Comparison of ENCODE assay signal across 17 cellular contexts in genomic region chr11:68609761-68610160, GRCh38.
DNase-seq lines count a peak whose midpoint lies in the region; ATAC-seq and TF ChIP-seq lines count a peak whose summit lies in the region.
"Had no signal": no experiment of that assay in that cellular context is flagged by ENCODE, and none has a peak within 500 bp of the region (broad histone marks: within the 10 kb centered on the region; RNA-seq: fewer than 3 reads in every experiment).

No MANE protein-coding gene starts in this region.

- H3K27me3 ChIP-seq in mesendoderm (ENCODE audit: insufficient read depth, low read length, poor library complexity) = no peaks in the 10 kb centered on the region
- H3K27me3 ChIP-seq in SK-N-SH (ENCODE audit: insufficient read depth) = no peaks in the 10 kb centered on the region
- H3K27me3 ChIP-seq: Peyer's patch had no signal

- 0 out of 2 replicates have a peak, but pooled peaks have one; percentile 17 for ATAC-seq in WTC11

- H3K27ac ChIP-seq in mesendoderm (ENCODE audit: low read depth, low read length) (peak overlapping the region; percentile 0), SK-N-SH (ENCODE audit: low read depth in 2 of 2, low read length in 1 of 2) (peak overlapping the region in 1 of 2 experiments; percentile 22; a peak in 1 of 4 replicates)
- H3K27ac ChIP-seq: Peyer's patch had no signal

- POLR2A ChIA-PET in activated CD4-positive, alpha-beta T cell treated with anti-CD3 and anti-CD28 coated beads, Interleukin-2, amount 10 ng/mL, durations not matched to agents 7 days and 5 days (lab: Charles Lee) = interaction anchor here (0.6 kb wide), 1 partner anchor 117 kb away, joined by 4 read pairs; no protein-coding TSS in a partner anchor
- POLR2A ChIA-PET in WTC11 (lab: Charles Lee) = no interaction called here
- POLR2A ChIA-PET in SK-N-SH (lab: Yijun Ruan, JAX) = no interaction called here

- no peak overlapping the region for H2BK120ac ChIP-seq in mesendoderm (ENCODE audit: low read depth, low read length)

- H3K4ac ChIP-seq in mesendoderm (ENCODE audit: low read depth, low read length) = no peak overlapping the region

- H2AK5ac ChIP-seq in mesendoderm (ENCODE audit: low read length) = no peak overlapping the region

- H3K4me2 ChIP-seq in mesendoderm (ENCODE audit: low read length) (no peak overlapping the region), SK-N-SH (no peak overlapping the region)

- H4K8ac ChIP-seq in mesendoderm (ENCODE audit: low read depth, low read length) = no peak overlapping the region

- H3K27ac Mint-ChIP-seq in activated CD4-positive, alpha-beta T cell treated with anti-CD3 and anti-CD28 coated beads, Interleukin-2, amount 10 ng/mL, durations not matched to agents 7 days and 5 days = peak overlapping the region; percentile 58
- H3K27ac Mint-ChIP-seq in WTC11 = peak overlapping the region; percentile 86
- peak overlapping the region; percentile 29 for H3K27ac Mint-ChIP-seq in type B pancreatic cell
- H3K27ac Mint-ChIP-seq: HFFc6 had no signal

- H3K79me1 ChIP-seq in mesendoderm (ENCODE audit: low read length) = peaks cover 4% of the 10 kb centered on the region

- no peak overlapping the region for H3K9ac ChIP-seq in mesendoderm (ENCODE audit: low read length)
- H3K9ac ChIP-seq in SK-N-SH = no peak overlapping the region

- no peak overlapping the region for H3K18ac ChIP-seq in mesendoderm (ENCODE audit: low read length)

- no peaks in the 10 kb centered on the region for H3K27me3 Mint-ChIP-seq in activated CD4-positive, alpha-beta T cell treated with anti-CD3 and anti-CD28 coated beads, Interleukin-2, amount 10 ng/mL, durations not matched to agents 7 days and 5 days
- H3K27me3 Mint-ChIP-seq in WTC11 (ENCODE audit: low read depth) (no peaks in the 10 kb centered on the region), type B pancreatic cell (no peaks in the 10 kb centered on the region)
- H3K27me3 Mint-ChIP-seq: CD8-positive, alpha-beta memory T cell had no signal

- no peaks in the 10 kb centered on the region for H3K4me1 Mint-ChIP-seq in activated CD4-positive, alpha-beta T cell treated with anti-CD3 and anti-CD28 coated beads, Interleukin-2, amount 10 ng/mL, durations not matched to agents 7 days and 5 days
- no peaks in the 10 kb centered on the region for H3K4me1 Mint-ChIP-seq in WTC11
- H3K4me1 Mint-ChIP-seq in type B pancreatic cell (ENCODE audit: unreplicated experiment) = no peaks in the 10 kb centered on the region
- H3K4me1 Mint-ChIP-seq: CD8-positive, alpha-beta memory T cell had no signal

- no peak overlapping the region for H2BK15ac ChIP-seq in mesendoderm (replicated peaks; ENCODE audit: low read depth)

- no peak overlapping the region for H4K5ac ChIP-seq in mesendoderm (ENCODE audit: low read length)

- no peak overlapping the region for H2AFZ ChIP-seq in SK-N-SH (ENCODE audit: low read depth)

- H3K56ac ChIP-seq in mesendoderm (ENCODE audit: low read length) = peak overlapping the region; percentile 10

- no peak for TF ChIP-seq RAD21 in SK-N-SH (IDR thresholded peaks at IDR 0.05; ENCODE audit: low read length)

- peaks cover 67% of the 10 kb centered on the region for H3K36me3 Mint-ChIP-seq in activated CD4-positive, alpha-beta T cell treated with anti-CD3 and anti-CD28 coated beads, Interleukin-2, amount 10 ng/mL, durations not matched to agents 7 days and 5 days (ENCODE audit: low read depth)
- H3K36me3 Mint-ChIP-seq in WTC11 (peaks cover 81% of the 10 kb centered on the region), type B pancreatic cell (peaks cover 54% of the 10 kb centered on the region)

- H3K9me3 ChIP-seq in SK-N-SH = no peaks in the 10 kb centered on the region
- H3K9me3 ChIP-seq: Peyer's patch had no signal

- no peaks in the 10 kb centered on the region for H3F3A ChIP-seq in SK-N-SH (replicated peaks; ENCODE audit: insufficient read depth)

- no peak for DNase-seq in activated CD4-positive, alpha-beta T cell treated with anti-CD3 and anti-CD28 coated beads, Interleukin-2, amount 10 ng/mL, durations not matched to agents 7 days and 5 days
- no peak for DNase-seq in activated CD4-positive, alpha-beta T cell treated with anti-CD3 and anti-CD28 coated beads for 4 hours
- no peak for DNase-seq in WTC11 (ENCODE audit: low spot score)
- DNase-seq in mesendoderm = no peak
- no peak for DNase-seq in type B pancreatic cell (ENCODE audit: extremely low spot score, unreplicated experiment)
- no peak for DNase-seq in NAMALWA (ENCODE audit: low spot score)
- no peak for DNase-seq in SK-N-SH
- DNase-seq in superior temporal gyrus (ENCODE audit: extremely low spot score) = no peak
- DNase-seq: CD8-positive, alpha-beta memory T cell; DMS79; HFFc6; KG1; NCI-H146; NCI-H2081; NCI-H524; Peyer's patch; SHP77 had no signal

- no peaks in the 10 kb centered on the region for H3K9me2 ChIP-seq in SK-N-SH

- H3K4me3 Mint-ChIP-seq in activated CD4-positive, alpha-beta T cell treated with anti-CD3 and anti-CD28 coated beads, Interleukin-2, amount 10 ng/mL, durations not matched to agents 7 days and 5 days = no peak overlapping the region
- H3K4me3 Mint-ChIP-seq in WTC11 (no peak overlapping the region), type B pancreatic cell (no peak overlapping the region)
- H3K4me3 Mint-ChIP-seq: CD8-positive, alpha-beta memory T cell; HFFc6 had no signal

- CTCF ChIA-PET in activated CD4-positive, alpha-beta T cell treated with anti-CD3 and anti-CD28 coated beads, Interleukin-2, amount 10 ng/mL, durations not matched to agents 7 days and 5 days (lab: Charles Lee) = interaction anchor here (1.2 kb wide), 1 partner anchor 26 kb away, joined by 3 read pairs; no protein-coding TSS in a partner anchor
- CTCF ChIA-PET in WTC11 (lab: Charles Lee) = interaction anchor here (1.2 to 2.5 kb wide), 7 partner anchors 23 to 521 kb away, joined by 3 to 11 read pairs (median 7); no protein-coding TSS in a partner anchor
- CTCF ChIA-PET in SK-N-SH (lab: Yijun Ruan, JAX) = interaction anchor here (0.8 to 3.1 kb wide), 12 partner anchors 9 to 435 kb away, joined by 3 to 23 read pairs (median 4); no protein-coding TSS in a partner anchor

- no peaks in the 10 kb centered on the region for H3K79me2 ChIP-seq in mesendoderm (ENCODE audit: control insufficient read depth, insufficient read depth, low read length)
- H3K79me2 ChIP-seq in SK-N-SH (ENCODE audit: insufficient read depth) = no peaks in the 10 kb centered on the region

- H4K20me1 ChIP-seq in SK-N-SH (ENCODE audit: insufficient read depth) = no peaks in the 10 kb centered on the region

- no peak overlapping the region for H2BK5ac ChIP-seq in mesendoderm (ENCODE audit: low read length)

- no peak for TF ChIP-seq EP300 in SK-N-SH (IDR thresholded peaks at IDR 0.05; ENCODE audit: borderline replicate concordance in 1 of 2, low read depth in 1 of 2, low read length in 1 of 2)

- no peaks in the 10 kb centered on the region for H3K9me3 Mint-ChIP-seq in activated CD4-positive, alpha-beta T cell treated with anti-CD3 and anti-CD28 coated beads, Interleukin-2, amount 10 ng/mL, durations not matched to agents 7 days and 5 days
- no peaks in the 10 kb centered on the region for H3K9me3 Mint-ChIP-seq in WTC11
- no peaks in the 10 kb centered on the region for H3K9me3 Mint-ChIP-seq in type B pancreatic cell
- H3K9me3 Mint-ChIP-seq: CD8-positive, alpha-beta memory T cell; HFFc6 had no signal

- no peak overlapping the region for H3K23ac ChIP-seq in mesendoderm (ENCODE audit: low read length)

- H3K4me3 ChIP-seq in mesendoderm (ENCODE audit: low read length) (no peak overlapping the region), SK-N-SH (ENCODE audit: low read depth in 2 of 2, low read length in 1 of 2) (no peak overlapping the region)
- H3K4me3 ChIP-seq: Peyer's patch had no signal

- TF ChIP-seq CTCF in WTC11 (IDR thresholded peaks at IDR 0.05) = no peak
- no peak for TF ChIP-seq CTCF in type B pancreatic cell (conservative IDR thresholded peaks at IDR 0.05)
- TF ChIP-seq CTCF in SK-N-SH (IDR thresholded peaks at IDR 0.05) = no peak

- H3K36me3 ChIP-seq in mesendoderm (ENCODE audit: control insufficient read depth, insufficient read depth, low read length) = peaks cover 17% of the 10 kb centered on the region
- peaks cover 70 to 87% of the 10 kb centered on the region in 2 experiments for H3K36me3 ChIP-seq in SK-N-SH (replicated peaks in 1 of 2; ENCODE audit: control insufficient read depth in 1 of 2, insufficient read depth in 2 of 2, low read length in 1 of 2)

- no CpG with 5 or more reads among the region's 13 CpGs for WGBS in mesendoderm (ENCODE audit: extremely low coverage, insufficient coverage, low lambda C conversion rate)
- 100% methylated on average over 6 of the region's 13 CpGs for WGBS in SK-N-SH (ENCODE audit: low lambda C conversion rate)

- H3K4me1 ChIP-seq in mesendoderm (ENCODE audit: control insufficient read depth, low read depth, low read length) (no peaks in the 10 kb centered on the region), SK-N-SH (ENCODE audit: control insufficient read depth in 1 of 2, insufficient read depth in 2 of 2, low read depth in 1 of 2, low read length in 1 of 2) (no peaks in the 10 kb centered on the region; a peak in 2 of 4 replicates)
- H3K4me1 ChIP-seq: Peyer's patch had no signal

TF ChIP-seq in WTC11, 78 proteins besides CTCF, POLR2A, EP300 and RAD21:
- no peak for TF ChIP-seq GTF2I (CRISPR knock-in tag; conservative IDR thresholded peaks at IDR 0.05)
- TF ChIP-seq ATF3 (CRISPR knock-in tag; conservative IDR thresholded peaks at IDR 0.05) = no peak
- TF ChIP-seq TEAD1 (CRISPR knock-in tag; IDR thresholded peaks at IDR 0.05) = no peak

TF ChIP-seq in SK-N-SH, 30 proteins besides CTCF, POLR2A, EP300 and RAD21 (continues in another document):
- no peak for TF ChIP-seq JUND (IDR thresholded peaks at IDR 0.05)
- no peak for TF ChIP-seq FOSL2 (IDR thresholded peaks at IDR 0.05; ENCODE audit: borderline replicate concordance, low read depth)
- no peak for TF ChIP-seq POLR2AphosphoS5 (IDR thresholded peaks at IDR 0.05; ENCODE audit: low read depth, low read length)
- TF ChIP-seq TAF1 (IDR thresholded peaks at IDR 0.05; ENCODE audit: borderline replicate concordance, low read depth, low read length) = no peak
- TF ChIP-seq FOXM1 (IDR thresholded peaks at IDR 0.05; ENCODE audit: low read depth) = no peak
- no peak for TF ChIP-seq MAX (IDR thresholded peaks at IDR 0.05; ENCODE audit: low read depth)
- no peak for TF ChIP-seq MEF2A (IDR thresholded peaks at IDR 0.05; ENCODE audit: borderline replicate concordance, low read depth)
- no peak for TF ChIP-seq YY1 (IDR thresholded peaks at IDR 0.05; ENCODE audit: low read depth)

Comparison
In these comparisons a context has a peak if more than half of its experiments do, and no peak if none do; other contexts are left out.
1. H3K27ac Mint-ChIP-seq: peak in every context shown above with its lines; median percentile 86 in WTC11; 58 in activated CD4-positive, alpha-beta T cell treated with anti-CD3 and anti-CD28 coated beads, Interleukin-2, amount 10 ng/mL, durations not matched to agents 7 days and 5 days; 29 in type B pancreatic cell.